Comparison of ENCODE assay signal across 2 cellular contexts in genomic region chr11:66438009-66438503, GRCh38.
A peak's percentile ranks its signal among the peaks of the same experiment; 100 is the strongest.
TF ChIP-seq lines count a peak whose summit lies in the region.

No MANE protein-coding gene starts in this region.

TF ChIP-seq in HCT116, 20 proteins besides CTCF, POLR2A, EP300 and RAD21 (continued from another document):
- TF ChIP-seq ZBTB33 (IDR thresholded peaks at IDR 0.05; ENCODE audit: extremely low read depth, insufficient replicate concordance, low read length) (no peak), REST (IDR thresholded peaks at IDR 0.05; ENCODE audit: low read depth) (no peak), MAX (IDR thresholded peaks at IDR 0.05) (no peak), EZH2 (IDR thresholded peaks at IDR 0.05) (no peak)
TF ChIP-seq in HCT116: peak in this region for 0.

TF ChIP-seq in WTC11, 78 proteins besides CTCF, POLR2A, EP300 and RAD21 (continued from another document):
- 0 out of 2 replicates have a peak, but pooled peaks have one; percentile 7 for TF ChIP-seq ZNF281 (CRISPR knock-in tag; IDR thresholded peaks at IDR 0.05)
